ENCODE assay signal across 8 cellular contexts in the genomic region with DNA sequence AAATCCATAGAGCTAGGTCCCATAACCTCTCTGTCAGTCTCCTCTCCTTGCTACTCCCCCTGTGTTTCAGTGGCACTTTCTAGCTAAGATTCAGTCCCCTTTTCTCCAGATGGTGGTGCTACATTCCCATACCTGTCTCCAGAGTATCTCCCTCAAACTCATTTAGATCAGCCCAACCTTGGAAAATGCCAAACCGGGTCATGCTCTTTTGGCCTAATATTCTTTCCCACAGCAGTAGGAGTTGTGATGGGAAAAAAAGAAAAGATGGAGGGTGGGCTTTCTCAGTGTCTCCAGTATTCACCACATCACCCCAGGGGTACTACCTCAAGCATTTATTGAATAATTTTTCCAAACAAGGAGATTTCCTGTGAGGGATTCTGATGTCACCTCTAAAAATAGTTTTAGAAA. TPM values are rescaled to one million over a fixed set of nuclear protein-coding genes. Genes with fewer than 3 reads are reported as not detected.
DNase-seq lines count a peak whose midpoint lies in the region; ATAC-seq, FAIRE-seq and TF ChIP-seq lines count a peak whose summit lies in the region.

No MANE protein-coding gene starts in this region.

- TF ChIP-seq RAD21 in K562 (CRISPR knock-in tag; conservative IDR thresholded peaks at IDR 0.05 in 1 of 2, IDR thresholded peaks at IDR 0.05 in 1 of 2): peak; percentile 97 to 98

- POLR2A ChIA-PET in K562 (lab: Yijun Ruan, JAX): interaction anchor here (0.6 to 1.4 kb wide), 14 partner anchors 17 to 739 kb away, joined by 3 to 7 read pairs (median 3); no protein-coding TSS in a partner anchor

- H3K9ac ChIP-seq in K562 (ENCODE audit: insufficient read depth in 1 of 2, low read depth in 2 of 2, low read length in 2 of 2): no peak overlapping the region

- TF ChIP-seq POLR2A in K562 (conservative IDR thresholded peaks at IDR 0.05): no peak
- TF ChIP-seq POLR2A in suprapubic skin (IDR thresholded peaks at IDR 0.05): no peak

- no peaks in the 10 kb centered on the region for H3K27me3 ChIP-seq in K562 (ENCODE audit: control insufficient read depth in 2 of 2, insufficient read depth in 2 of 2, low read length in 2 of 2)
- no peaks in the 10 kb centered on the region for H3K27me3 ChIP-seq in suprapubic skin

- BruUV-seq in K562 (replicated peaks; lab: Mats Ljungman, UMichigan): no TSS peak

- peaks cover 19 to 33% of the 10 kb centered on the region in 2 experiments for H3K4me1 ChIP-seq in K562 (replicated peaks in 1 of 2; ENCODE audit: control insufficient read depth in 2 of 2, insufficient read depth in 2 of 2, low read length in 2 of 2)
- peaks cover 47% of the 10 kb centered on the region for H3K4me1 ChIP-seq in suprapubic skin

- TF ChIP-seq EP300 in K562 (IDR thresholded peaks at IDR 0.05; ENCODE audit: low read length) (no peak), suprapubic skin (IDR thresholded peaks at IDR 0.05) (no peak)

- intact Hi-C loops in K562 (cut with micrococcal nuclease): loop anchor here (1.0 to 10.0 kb wide), 5 partner anchors 45 to 187 kb away; a partner anchor contains a TSS

- H4K20me1 ChIP-seq in K562 (replicated peaks; ENCODE audit: control insufficient read depth, insufficient read depth, low read length): no peaks in the 10 kb centered on the region

- H3K27ac ChIP-seq in K562 (ENCODE audit: extremely low read depth, low read depth, low read length) (no peak overlapping the region), suprapubic skin (no peak overlapping the region)

- peaks cover 7% of the 10 kb centered on the region; the same call in 2 of the 3 replicates for H3K36me3 ChIP-seq in K562 (ENCODE audit: control insufficient read depth, insufficient read depth, low read length)
- H3K36me3 ChIP-seq in suprapubic skin: no peaks in the 10 kb centered on the region

- H3K4me2 ChIP-seq in K562 (ENCODE audit: insufficient read depth, low read length): no peak overlapping the region

- 7% methylated on average over 1 of the region's 1 CpG for WGBS in K562 (ENCODE audit: insufficient coverage, low coverage, missing lambda C conversion rate)
- WGBS in suprapubic skin: 0% methylated on average over 1 of the region's 1 CpG

- H2AFZ ChIP-seq in K562 (ENCODE audit: low read depth, low read length): peak overlapping the region; percentile 35; the same call in 1 of the 2 replicates

- H3K9me3 ChIP-seq in K562 (replicated peaks; ENCODE audit: control insufficient read depth, insufficient read depth, low read depth, low read length): no peaks in the 10 kb centered on the region
- H3K9me3 ChIP-seq in suprapubic skin: no peaks in the 10 kb centered on the region

- H3K4me3 ChIP-seq in K562: no peak overlapping the region
- H3K4me3 ChIP-seq in suprapubic skin: no peak overlapping the region

- ATAC-seq in K562: peak; percentile 63

- TF ChIP-seq CTCF in K562 (IDR thresholded peaks at IDR 0.05 in 2 of 3, conservative IDR thresholded peaks at IDR 0.05 in 1 of 3; ENCODE audit: insufficient read depth in 2 of 3, low read depth in 1 of 3, low read length in 3 of 3): peak; percentile 80 to 96 (median 91)
- TF ChIP-seq CTCF in suprapubic skin (IDR thresholded peaks at IDR 0.05): peak; percentile 33

- H3K9me1 ChIP-seq in K562 (ENCODE audit: control insufficient read depth, insufficient read depth, low read length): no peaks in the 10 kb centered on the region

- CTCF ChIA-PET in K562 (lab: Yijun Ruan, JAX; ENCODE audit: low intra/inter-chr PET ratio): interaction anchor here (1.0 to 3.5 kb wide), 4 partner anchors 46 to 128 kb away, joined by 4 to 42 read pairs (median 6); no protein-coding TSS in a partner anchor

- peak; percentile 91 for FAIRE-seq in K562 (lab: Jason Lieb, UNC)

- DNase-seq in DMS53 (lab: John Stamatoyannopoulos, UW) (peak; percentile 80), HT1080 (ENCODE audit: low read depth) (peak; percentile 77), NOMO-1 treated with DMSO at 0.1 percent for 48 hours (lab: John Stamatoyannopoulos, UW; ENCODE audit: unreplicated experiment) (peak; percentile 72), K562 (ENCODE audit: extremely low read depth in 1 of 4, low spot score in 3 of 4) (peak; percentile 54 to 81 (median 68)), iris pigment epithelial cell (ENCODE audit: low read depth) (peak; percentile 63), suprapubic skin (ENCODE audit: low spot score in 2 of 2) (no peak), NCI-H1048 (lab: John Stamatoyannopoulos, UW) (no peak), GOT3 (lab: John Stamatoyannopoulos, UW) (no peak)

- peaks cover 17% of the 10 kb centered on the region for H3K79me2 ChIP-seq in K562 (ENCODE audit: control insufficient read depth, insufficient read depth, low read length)

- in situ Hi-C loops in K562 (cut with MboI): no loop called here

RNA-seq across cellular contexts. Expression of a gene that starts 3.2 kb away (rescaled TPM):
- total RNA-seq in HT1080 (2014; rRNA removed; shearing (Covaris generic)): 0.55 TPM in 1 of 2 replicates, not detected in the other
- polyA plus RNA-seq in HT1080 (2015; cell fraction: cytosol; rRNA removed): 0.12 TPM in 1 of 2 replicates, not detected in the other
- 0.10 TPM in 1 of 2 replicates, not detected in the other for polyA plus RNA-seq in HT1080 (2015; cell fraction: nucleus; rRNA removed)
- 0.42 TPM in 1 of 2 replicates, not detected in the other for total RNA-seq in K562 (2011; cell fraction: chromatin; rRNA removed; ENCODE audit: low replicate concordance)
- not detected in 2 replicates for total RNA-seq in K562 (2011; cell fraction: nucleolus; rRNA removed)
- 0.29 TPM in 1 of 2 replicates, not detected in the other for total RNA-seq in K562 (2011; cell fraction: nucleoplasm; rRNA removed)
- 0.64 TPM in 1 of 2 replicates, not detected in the other for total RNA-seq in K562 (2014; rRNA removed)
- total RNA-seq in K562 (2014; rRNA removed; fragmentation: Illumina TruSeq; extraction: Trizol): not detected in 2 replicates
- total RNA-seq in K562 (2015; rRNA removed; fragmentation: Illumina TruSeq; extraction: Trizol): not detected in 2 replicates
- not detected in 2 replicates for total RNA-seq in K562 (2021)
- not detected in 2 replicates for polyA plus RNA-seq in K562 (2011; rRNA removed)
- not detected in 2 replicates for polyA plus RNA-seq in K562 (2011; cell fraction: cytosol; rRNA removed)
- polyA plus RNA-seq in K562 (2011; cell fraction: nucleus; rRNA removed): not detected in 2 replicates
- not detected in 2 replicates for polyA plus RNA-seq in K562 (2012)
- polyA plus RNA-seq in K562 (2014; fragmentation: Illumina TruSeq; extraction: Trizol): not detected in 2 replicates
- not detected for polyA plus RNA-seq in K562 (2014; fragmentation: Nextera tagmentation; extraction: Ambion mirVana)
- polyA plus RNA-seq in K562 (2014; rRNA removed): not detected in 2 replicates
- polyA minus RNA-seq in K562 (2011; rRNA and poly(A)+ RNA removed): not detected in 2 replicates
- polyA minus RNA-seq in K562 (2011; cell fraction: cytosol; rRNA and poly(A)+ RNA removed): not detected in 2 replicates
- polyA minus RNA-seq in K562 (2011; cell fraction: nucleus; rRNA and poly(A)+ RNA removed): not detected in 2 replicates
- total RNA-seq in suprapubic skin: not detected

RNA-seq across cellular contexts. Expression of a gene that starts 4.0 kb away (rescaled TPM):
- total RNA-seq in HT1080 (2014; rRNA removed; shearing (Covaris generic)): 31.2 and 36.2 TPM in 2 replicates
- 32.6 and 33.2 TPM in 2 replicates for polyA plus RNA-seq in HT1080 (2015; cell fraction: cytosol; rRNA removed)
- polyA plus RNA-seq in HT1080 (2015; cell fraction: nucleus; rRNA removed): 267 and 335 TPM in 2 replicates
- total RNA-seq in K562 (2011; cell fraction: chromatin; rRNA removed; ENCODE audit: low replicate concordance): 514 and 559 TPM in 2 replicates
- total RNA-seq in K562 (2011; cell fraction: nucleolus; rRNA removed): 287 and 289 TPM in 2 replicates
- total RNA-seq in K562 (2011; cell fraction: nucleoplasm; rRNA removed): 287 and 343 TPM in 2 replicates
- total RNA-seq in K562 (2014; rRNA removed) (65.6 and 72.9 TPM in 2 replicates), K562 (2014; rRNA removed; fragmentation: Illumina TruSeq; extraction: Trizol) (65.2 and 75.1 TPM in 2 replicates), K562 (2015; rRNA removed; fragmentation: Illumina TruSeq; extraction: Trizol) (75.3 and 77.3 TPM in 2 replicates), K562 (2021) (62.9 and 64.9 TPM in 2 replicates), suprapubic skin (100 to 1,000 TPM in 1 of 4 donors, 10 to 100 TPM in 3; 33.6 to 116 (median 50.3) TPM)
- polyA plus RNA-seq in K562 (2011; rRNA removed) (185 and 202 TPM in 2 replicates), K562 (2014; fragmentation: Illumina TruSeq; extraction: Trizol) (61.5 and 78.8 TPM in 2 replicates), K562 (2014; fragmentation: Nextera tagmentation; extraction: Ambion mirVana) (10 to 100 TPM; 12.1 to 14.4 TPM), K562 (2014; rRNA removed) (127 and 132 TPM in 2 replicates)
- 110 and 164 TPM in 2 replicates for polyA plus RNA-seq in K562 (2011; cell fraction: cytosol; rRNA removed)
- 419 and 448 TPM in 2 replicates for polyA plus RNA-seq in K562 (2011; cell fraction: nucleus; rRNA removed)
- polyA plus RNA-seq in K562 (2012): 38.0 and 62.2 TPM in 2 replicates
- 193 and 248 TPM in 2 replicates for polyA minus RNA-seq in K562 (2011; rRNA and poly(A)+ RNA removed)
- polyA minus RNA-seq in K562 (2011; cell fraction: cytosol; rRNA and poly(A)+ RNA removed): 69.5 and 86.4 TPM in 2 replicates
- 101 and 173 TPM in 2 replicates for polyA minus RNA-seq in K562 (2011; cell fraction: nucleus; rRNA and poly(A)+ RNA removed)

RNA-seq across cellular contexts. Expression of a gene that starts 27.1 kb away (rescaled TPM):
- 9.1 and 10.1 TPM in 2 replicates for total RNA-seq in HT1080 (2014; rRNA removed; shearing (Covaris generic))
- 7.3 and 10.8 TPM in 2 replicates for polyA plus RNA-seq in HT1080 (2015; cell fraction: cytosol; rRNA removed)
- polyA plus RNA-seq in HT1080 (2015; cell fraction: nucleus; rRNA removed): 14.0 and 20.3 TPM in 2 replicates
- 32.5 and 66.4 TPM in 2 replicates for total RNA-seq in K562 (2011; cell fraction: chromatin; rRNA removed; ENCODE audit: low replicate concordance)
- 13.3 and 18.2 TPM in 2 replicates for total RNA-seq in K562 (2011; cell fraction: nucleolus; rRNA removed)
- total RNA-seq in K562 (2011; cell fraction: nucleoplasm; rRNA removed): 42.4 and 55.2 TPM in 2 replicates
- total RNA-seq in K562 (2014; rRNA removed) (13.5 and 15.8 TPM in 2 replicates), K562 (2014; rRNA removed; fragmentation: Illumina TruSeq; extraction: Trizol) (24.9 and 28.8 TPM in 2 replicates), K562 (2015; rRNA removed; fragmentation: Illumina TruSeq; extraction: Trizol) (18.7 and 20.0 TPM in 2 replicates), K562 (2021) (22.9 and 23.1 TPM in 2 replicates), suprapubic skin (10 to 100 TPM; 18.1 to 30.8 (median 23.8) TPM)
- polyA plus RNA-seq in K562 (2011; rRNA removed) (41.7 and 57.6 TPM in 2 replicates), K562 (2014; fragmentation: Illumina TruSeq; extraction: Trizol) (20.8 and 21.2 TPM in 2 replicates), K562 (2014; fragmentation: Nextera tagmentation; extraction: Ambion mirVana) (10 to 100 TPM; 53.7 to 57.1 TPM), K562 (2014; rRNA removed) (19.3 and 20.4 TPM in 2 replicates)
- 28.1 and 47.4 TPM in 2 replicates for polyA plus RNA-seq in K562 (2011; cell fraction: cytosol; rRNA removed)
- polyA plus RNA-seq in K562 (2011; cell fraction: nucleus; rRNA removed): 18.1 and 27.5 TPM in 2 replicates
- 18.3 and 23.8 TPM in 2 replicates for polyA plus RNA-seq in K562 (2012)
- 56.7 and 64.0 TPM in 2 replicates for polyA minus RNA-seq in K562 (2011; rRNA and poly(A)+ RNA removed)
- polyA minus RNA-seq in K562 (2011; cell fraction: cytosol; rRNA and poly(A)+ RNA removed): 13.1 and 20.2 TPM in 2 replicates
- 6.7 and 13.2 TPM in 2 replicates for polyA minus RNA-seq in K562 (2011; cell fraction: nucleus; rRNA and poly(A)+ RNA removed)

RNA-seq across cellular contexts. Expression of a gene that starts 40.1 kb away (rescaled TPM):
- 91.6 and 96.6 TPM in 2 replicates for total RNA-seq in HT1080 (2014; rRNA removed; shearing (Covaris generic))
- 131 and 142 TPM in 2 replicates for polyA plus RNA-seq in HT1080 (2015; cell fraction: cytosol; rRNA removed)
- 389 and 412 TPM in 2 replicates for polyA plus RNA-seq in HT1080 (2015; cell fraction: nucleus; rRNA removed)
- total RNA-seq in K562 (2011; cell fraction: chromatin; rRNA removed; ENCODE audit: low replicate concordance): 175 and 365 TPM in 2 replicates
- total RNA-seq in K562 (2011; cell fraction: nucleolus; rRNA removed): 135 and 163 TPM in 2 replicates
- 142 and 179 TPM in 2 replicates for total RNA-seq in K562 (2011; cell fraction: nucleoplasm; rRNA removed)
- total RNA-seq in K562 (2014; rRNA removed) (113 and 119 TPM in 2 replicates), K562 (2014; rRNA removed; fragmentation: Illumina TruSeq; extraction: Trizol) (59.1 and 66.7 TPM in 2 replicates), K562 (2015; rRNA removed; fragmentation: Illumina TruSeq; extraction: Trizol) (62.2 and 63.9 TPM in 2 replicates), K562 (2021) (147 and 162 TPM in 2 replicates), suprapubic skin (10 to 100 TPM; 13.7 to 42.1 (median 20.6) TPM)
- polyA plus RNA-seq in K562 (2011; rRNA removed) (52.8 and 100 TPM in 2 replicates), K562 (2014; fragmentation: Illumina TruSeq; extraction: Trizol) (121 and 136 TPM in 2 replicates), K562 (2014; fragmentation: Nextera tagmentation; extraction: Ambion mirVana) (1 to 10 TPM; 7.1 to 8.9 TPM), K562 (2014; rRNA removed) (79.1 and 95.7 TPM in 2 replicates)
- polyA plus RNA-seq in K562 (2011; cell fraction: cytosol; rRNA removed): 40.6 and 45.1 TPM in 2 replicates
- polyA plus RNA-seq in K562 (2011; cell fraction: nucleus; rRNA removed): 202 and 207 TPM in 2 replicates
- polyA plus RNA-seq in K562 (2012): 106 and 239 TPM in 2 replicates
- 70.3 and 101 TPM in 2 replicates for polyA minus RNA-seq in K562 (2011; rRNA and poly(A)+ RNA removed)
- 51.2 and 55.2 TPM in 2 replicates for polyA minus RNA-seq in K562 (2011; cell fraction: cytosol; rRNA and poly(A)+ RNA removed)
- 72.3 and 98.7 TPM in 2 replicates for polyA minus RNA-seq in K562 (2011; cell fraction: nucleus; rRNA and poly(A)+ RNA removed)

Comparison
In these comparisons a context has a peak if more than half of its experiments do, and no peak if none do; other contexts are left out.
1. DNase-seq: peak in DMS53 (single experiment), HT1080 (single experiment), NOMO-1 treated with DMSO at 0.1 percent for 48 hours (single experiment), K562 (4 of 4) and iris pigment epithelial cell (single experiment); none in suprapubic skin (0 of 2), NCI-H1048 (single experiment) and GOT3 (single experiment).